ENCODE assay signal across 19 cellular contexts in the genomic region with DNA sequence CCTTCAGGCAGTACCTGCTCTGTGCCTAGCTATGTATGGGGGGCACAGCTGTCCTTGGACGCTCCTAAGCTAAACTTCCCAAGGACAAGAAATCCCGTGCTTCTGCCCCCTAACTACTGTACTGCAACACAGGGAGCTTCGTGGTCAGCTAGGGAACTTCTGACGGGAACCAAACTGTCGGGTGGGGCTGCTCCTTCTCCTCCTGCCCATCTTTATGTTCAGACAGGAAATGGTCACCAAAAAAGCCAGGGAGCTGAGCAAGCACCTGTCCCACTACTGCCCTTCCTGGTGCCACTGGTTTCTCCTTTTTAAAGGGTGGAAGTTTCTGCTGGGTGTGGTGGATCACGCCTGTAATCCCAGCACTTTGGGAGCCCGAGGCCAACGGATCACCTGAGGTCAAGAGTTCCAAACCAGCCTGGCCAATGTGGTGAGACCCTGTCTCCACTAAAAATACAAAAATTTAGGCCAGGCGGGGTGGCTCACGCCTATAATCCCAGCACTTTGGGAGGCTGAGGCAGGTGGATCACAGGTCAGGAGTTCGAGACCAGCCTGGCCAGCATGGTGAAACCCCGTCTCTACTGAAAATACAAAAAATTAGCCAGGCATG. TPM values are rescaled to one million over a fixed set of nuclear protein-coding genes. Genes with fewer than 3 reads are reported as not detected.
DNase-seq lines count a peak whose midpoint lies in the region; ATAC-seq, FAIRE-seq and TF ChIP-seq lines count a peak whose summit lies in the region.
"Had no signal": no experiment of that assay in that cellular context is flagged by ENCODE, and none has a peak within 500 bp of the region (broad histone marks: within the 10 kb centered on the region; RNA-seq: fewer than 3 reads in every experiment).

No MANE protein-coding gene starts in this region.

- 72 to 77% methylated on average over 12 of the region's 12 CpGs for WGBS in heart right ventricle, 2 donors

- H3K27ac Mint-ChIP-seq in naive thymus-derived CD4-positive, alpha-beta T cell, result peak overlapping the region; percentile 5 to 94 (median 38)
- H3K27ac Mint-ChIP-seq: activated T-cell treated with anti-CD3 and anti-CD28 coated beads, Interleukin-2, amount 50 U/mL, for 72 hours; naive B cell; stimulated activated naive CD8-positive, alpha-beta T cell treated with anti-CD3 and anti-CD28 coated beads, Interleukin-15, Interleukin-2, amounts not matched to agents 100 ng/mL and 50 ng/mL, for 24 hours had no signal

- H4K20me1 ChIP-seq in endothelial cell of umbilical vein (replicated peaks; ENCODE audit: control insufficient read depth, extremely low read depth, insufficient read depth, low read length), result no peaks in the 10 kb centered on the region

- no TSS peak for BruUV-seq in endothelial cell of umbilical vein (replicated peaks; lab: Mats Ljungman, UMichigan)

- H3K79me2 ChIP-seq in endothelial cell of umbilical vein (ENCODE audit: control insufficient read depth, insufficient read depth, low read length), result peaks cover 93% of the 10 kb centered on the region

- no peak for DNase-seq in heart right ventricle
- no peak for DNase-seq in Right ventricle myocardium superior
- no peak for DNase-seq in endothelial cell of umbilical vein (ENCODE audit: low read depth, low spot score)
- no peak for DNase-seq in naive thymus-derived CD4-positive, alpha-beta T cell
- no peak for DNase-seq in upper lobe of right lung
- DNase-seq in HuH-7.5 (ENCODE audit: low spot score), result no peak
- DNase-seq in UCSD-AML1 (lab: John Stamatoyannopoulos, UW; ENCODE audit: unreplicated experiment), result no peak
- DNase-seq: activated CD4-positive, alpha-beta T cell treated with anti-CD3 and anti-CD28 coated beads for 48 hours; activated T-cell treated with anti-CD3 and anti-CD28 coated beads, Interleukin-2, amount 50 U/mL, for 72 hours; amniotic stem cell; Calu3; naive B cell; NCI-H187 treated with DMSO at 0.1 percent for 48 hours; NCI-H526 treated with DMSO at 0.1 percent for 48 hours had no signal

- dilution Hi-C loops in endothelial cell of umbilical vein (cut with MboI; ENCODE audit: extremely low pct_ligation_motif_present, low sequenced_read_pairs), result no loop called here

- H3K4me1 ChIP-seq in heart right ventricle (peaks cover 67 to 100% (median 100%) of the 10 kb centered on the region in 9 donors), endothelial cell of umbilical vein (ENCODE audit: control insufficient read depth, extremely low read depth, insufficient read depth, low read length) (peaks cover 90% of the 10 kb centered on the region), upper lobe of right lung (peaks cover 84% of the 10 kb centered on the region)
- peaks cover 59 to 72% of the 10 kb centered on the region in 2 donors for H3K4me1 ChIP-seq in naive thymus-derived CD4-positive, alpha-beta T cell (ENCODE audit: control insufficient read depth in 2 of 2, insufficient read depth in 2 of 2, low read length in 2 of 2)

- peaks cover 0 to 11% (median 5%) of the 10 kb centered on the region in 5 donors for H3K36me3 Mint-ChIP-seq in naive thymus-derived CD4-positive, alpha-beta T cell

- H3K27ac ChIP-seq in heart right ventricle (peak overlapping the region in 9 of 10 donors; percentile 47 to 94 (median 89)), endothelial cell of umbilical vein (ENCODE audit: insufficient read depth, low read depth, low read length) (peak overlapping the region; percentile 95), upper lobe of right lung (peak overlapping the region; percentile 69)
- H3K27ac ChIP-seq in naive thymus-derived CD4-positive, alpha-beta T cell (ENCODE audit: low read depth, low read length), result no peak overlapping the region

- peak overlapping the region; percentile 47 for H3K4me2 ChIP-seq in endothelial cell of umbilical vein (ENCODE audit: insufficient read depth, low read length)

- no peaks in the 10 kb centered on the region for H3K9me1 ChIP-seq in endothelial cell of umbilical vein (replicated peaks; ENCODE audit: control insufficient read depth, extremely low read depth, insufficient read depth, low read length)

- H2AFZ ChIP-seq in endothelial cell of umbilical vein (ENCODE audit: low read depth, low read length), result no peak overlapping the region

- no peaks in the 10 kb centered on the region for H3K27me3 ChIP-seq in heart right ventricle
- no peaks in the 10 kb centered on the region for H3K27me3 ChIP-seq in endothelial cell of umbilical vein (ENCODE audit: control insufficient read depth in 2 of 2, insufficient read depth in 2 of 2, low read length in 2 of 2)
- H3K27me3 ChIP-seq in naive thymus-derived CD4-positive, alpha-beta T cell (ENCODE audit: control insufficient read depth in 2 of 2, insufficient read depth in 2 of 2, low read length in 2 of 2), result no peaks in the 10 kb centered on the region
- no peaks in the 10 kb centered on the region for H3K27me3 ChIP-seq in upper lobe of right lung

- no peaks in the 10 kb centered on the region for H3K27me3 Mint-ChIP-seq in naive thymus-derived CD4-positive, alpha-beta T cell
- H3K27me3 Mint-ChIP-seq: stimulated activated naive CD8-positive, alpha-beta T cell treated with anti-CD3 and anti-CD28 coated beads, Interleukin-15, Interleukin-2, amounts not matched to agents 100 ng/mL and 50 ng/mL, for 24 hours had no signal

- CTCF ChIA-PET in endothelial cell of umbilical vein (lab: Charles Lee), result interaction anchor here (24.5 to 33.5 kb wide), 2 partner anchors 11 to 19 kb away, joined by 906 to 1402 read pairs; partner anchors contain the start of gene PXN
- CTCF ChIA-PET in naive thymus-derived CD4-positive, alpha-beta T cell (lab: Charles Lee), result interaction anchor here (2.5 to 6.8 kb wide), 5 partner anchors 9 to 27 kb away, joined by 13 to 65 read pairs (median 26); partner anchors contain the start of gene PXN

- FAIRE-seq in endothelial cell of umbilical vein (lab: Jason Lieb, UNC), result no peak

- H3K4me1 Mint-ChIP-seq in naive thymus-derived CD4-positive, alpha-beta T cell, result peaks cover 55 to 94% (median 80%) of the 10 kb centered on the region in 7 donors

- intact Hi-C loops in heart right ventricle (cut with DNase I), result no loop called here
- intact Hi-C loops in Right ventricle myocardium superior (cut with DNase I), result no loop called here
- intact Hi-C loops in endothelial cell of umbilical vein (cut with micrococcal nuclease), result no loop called here
- intact Hi-C loops in naive thymus-derived CD4-positive, alpha-beta T cell (cut with micrococcal nuclease), result no loop called here
- intact Hi-C loops in upper lobe of right lung (cut with DNase I), result no loop called here

- H3K9me3 Mint-ChIP-seq in naive thymus-derived CD4-positive, alpha-beta T cell, result no peaks in the 10 kb centered on the region
- H3K9me3 Mint-ChIP-seq: activated T-cell treated with anti-CD3 and anti-CD28 coated beads, Interleukin-2, amount 50 U/mL, for 72 hours; stimulated activated naive CD8-positive, alpha-beta T cell treated with anti-CD3 and anti-CD28 coated beads, Interleukin-15, Interleukin-2, amounts not matched to agents 100 ng/mL and 50 ng/mL, for 24 hours; T-helper 1 cell treated with Interleukin-12 subunit alpha and Interleukin-12 subunit beta and Interleukin-4 antibody, amounts not matched to agents 30 μg/mL and 1 μg/mL, for 36 hours had no signal

- H3K9me3 ChIP-seq in heart right ventricle (no peaks in the 10 kb centered on the region), endothelial cell of umbilical vein (replicated peaks; ENCODE audit: control insufficient read depth, insufficient read depth, low read length) (no peaks in the 10 kb centered on the region), upper lobe of right lung (no peaks in the 10 kb centered on the region)
- H3K9me3 ChIP-seq in naive thymus-derived CD4-positive, alpha-beta T cell (ENCODE audit: control insufficient read depth in 2 of 3, low read length in 3 of 3), result no peaks in the 10 kb centered on the region

- TF ChIP-seq POLR2A in endothelial cell of umbilical vein (IDR thresholded peaks at IDR 0.05; ENCODE audit: low read depth, low read length), result no peak

- peak overlapping the region; percentile 61 for H3K9ac ChIP-seq in endothelial cell of umbilical vein (replicated peaks; ENCODE audit: extremely low read depth, insufficient read depth, low read length)

- no peak for ATAC-seq in heart right ventricle
- ATAC-seq in Right ventricle myocardium superior (ENCODE audit: poor library complexity), result no peak
- no peak for ATAC-seq in naive thymus-derived CD4-positive, alpha-beta T cell
- ATAC-seq in upper lobe of right lung, result no peak
- no peak for ATAC-seq in GM18870 (IDR thresholded peaks at IDR 0.05; ENCODE audit: unreplicated experiment)
- ATAC-seq: activated T-cell treated with anti-CD3 and anti-CD28 coated beads, Interleukin-2, amount 50 U/mL, for 72 hours had no signal

- peaks cover 0 to 27% (median 0%) of the 10 kb centered on the region in 9 donors for H3K36me3 ChIP-seq in heart right ventricle
- H3K36me3 ChIP-seq in endothelial cell of umbilical vein (ENCODE audit: control insufficient read depth in 2 of 2, extremely low read depth in 1 of 2, insufficient read depth in 2 of 2, low read length in 2 of 2), result no peaks in the 10 kb centered on the region
- H3K36me3 ChIP-seq in naive thymus-derived CD4-positive, alpha-beta T cell (ENCODE audit: control insufficient read depth in 2 of 3, insufficient read depth in 3 of 3, low read length in 3 of 3), result peaks cover 0 to 11% (median 0%) of the 10 kb centered on the region in 3 experiments
- no peaks in the 10 kb centered on the region for H3K36me3 ChIP-seq in upper lobe of right lung

- H3K4me3 ChIP-seq in heart right ventricle (no peak overlapping the region), endothelial cell of umbilical vein (replicated peaks in 1 of 3; ENCODE audit: insufficient read depth in 1 of 3, low read depth in 1 of 3, low read length in 3 of 3) (no peak overlapping the region), upper lobe of right lung (no peak overlapping the region)
- no peak overlapping the region for H3K4me3 ChIP-seq in naive thymus-derived CD4-positive, alpha-beta T cell (ENCODE audit: low read length)

- TF ChIP-seq CTCF in heart right ventricle (IDR thresholded peaks at IDR 0.05), result no peak
- no peak for TF ChIP-seq CTCF in endothelial cell of umbilical vein (IDR thresholded peaks at IDR 0.05; ENCODE audit: extremely low read depth in 1 of 2, insufficient read depth in 1 of 2, low read depth in 1 of 2, low read length in 2 of 2)
- TF ChIP-seq CTCF in upper lobe of right lung (IDR thresholded peaks at IDR 0.05), result no peak

- peak overlapping the region in 4 of 10 donors; percentile 23 to 72 (median 48) for H3K4me3 Mint-ChIP-seq in naive thymus-derived CD4-positive, alpha-beta T cell
- H3K4me3 Mint-ChIP-seq: activated T-cell treated with anti-CD3 and anti-CD28 coated beads, Interleukin-2, amount 50 U/mL, for 72 hours; naive B cell; stimulated activated naive CD8-positive, alpha-beta T cell treated with anti-CD3 and anti-CD28 coated beads, Interleukin-15, Interleukin-2, amounts not matched to agents 100 ng/mL and 50 ng/mL, for 24 hours; T-helper 1 cell treated with Interleukin-12 subunit alpha and Interleukin-12 subunit beta and Interleukin-4 antibody, amounts not matched to agents 30 μg/mL and 1 μg/mL, for 36 hours had no signal

- POLR2A ChIA-PET in endothelial cell of umbilical vein (lab: Charles Lee), result interaction anchor here (0.6 to 5.9 kb wide), 6 partner anchors 9 to 65 kb away, joined by 3 to 53 read pairs (median 10); partner anchors contain the start of genes RNU4-1, RNU4-2 and RPLP0
- POLR2A ChIA-PET in naive thymus-derived CD4-positive, alpha-beta T cell (lab: Charles Lee), result interaction anchor here (0.6 to 7.5 kb wide), 13 partner anchors 10 to 122 kb away, joined by 3 to 103 read pairs (median 8); partner anchors contain the start of genes PXN, RNU4-2 and RPLP0

RNA-seq across cellular contexts. Expression of gene PXN, which starts 26.6 kb away (rescaled TPM):
- total RNA-seq in heart right ventricle (10 to 100 TPM; 52.0 to 83.7 (median 63.3) TPM), Right ventricle myocardium superior (47.1 TPM), endothelial cell of umbilical vein (228 and 258 TPM in 2 replicates), upper lobe of right lung (105 TPM)
- polyA plus RNA-seq in heart right ventricle (100 to 1,000 TPM in 1 of 2 donors, 10 to 100 TPM in 1; 41.2 to 123 TPM), endothelial cell of umbilical vein (132 and 192 TPM in 2 replicates)
- 97.5 and 108 TPM in 2 replicates for polyA plus RNA-seq in endothelial cell of umbilical vein (2011; cell fraction: cytosol; rRNA removed)
- polyA plus RNA-seq in endothelial cell of umbilical vein (2011; cell fraction: nucleus; rRNA removed), result 253 and 301 TPM in 2 replicates
- polyA plus RNA-seq in endothelial cell of umbilical vein (2012), result 204 and 280 TPM in 2 replicates
- polyA minus RNA-seq in endothelial cell of umbilical vein, result 119 and 149 TPM in 2 replicates
- 23.4 TPM for polyA minus RNA-seq in endothelial cell of umbilical vein (2011; cell fraction: cytosol; rRNA and poly(A)+ RNA removed)
- 96.7 and 110 TPM in 2 replicates for polyA minus RNA-seq in endothelial cell of umbilical vein (2011; cell fraction: nucleus; rRNA and poly(A)+ RNA removed)
- 100 to 1,000 TPM; 103 to 202 (median 158) TPM for total RNA-seq in naive thymus-derived CD4-positive, alpha-beta T cell
- polyA plus RNA-seq in naive thymus-derived CD4-positive, alpha-beta T cell, result 100 to 1,000 TPM in 1 of 2 donors, 10 to 100 TPM in 1; 84.3 to 114 TPM

RNA-seq across cellular contexts. Expression of gene RPLP0, which starts 38.0 kb away (rescaled TPM):
- 1,000 to 10,000 TPM in 1 of 10 donors, 100 to 1,000 TPM in 9; 578 to 1,255 (median 694) TPM for total RNA-seq in heart right ventricle
- 1,000 to 10,000 TPM in 1 of 2 donors, 100 to 1,000 TPM in 1; 852 to 3,129 TPM for polyA plus RNA-seq in heart right ventricle
- 693 TPM for total RNA-seq in Right ventricle myocardium superior
- 2,020 and 2,099 TPM in 2 replicates for total RNA-seq in endothelial cell of umbilical vein
- 7,015 and 7,522 TPM in 2 replicates for polyA plus RNA-seq in endothelial cell of umbilical vein
- 8,040 and 8,266 TPM in 2 replicates for polyA plus RNA-seq in endothelial cell of umbilical vein (2011; cell fraction: cytosol; rRNA removed)
- polyA plus RNA-seq in endothelial cell of umbilical vein (2011; cell fraction: nucleus; rRNA removed), result 2,768 and 3,060 TPM in 2 replicates
- 2,884 and 3,284 TPM in 2 replicates for polyA plus RNA-seq in endothelial cell of umbilical vein (2012)
- 3,611 and 3,830 TPM in 2 replicates for polyA minus RNA-seq in endothelial cell of umbilical vein
- polyA minus RNA-seq in endothelial cell of umbilical vein (2011; cell fraction: cytosol; rRNA and poly(A)+ RNA removed), result 2,139 TPM
- polyA minus RNA-seq in endothelial cell of umbilical vein (2011; cell fraction: nucleus; rRNA and poly(A)+ RNA removed), result 516 and 595 TPM in 2 replicates
- 1,000 to 10,000 TPM; 1,375 to 2,107 (median 1,573) TPM for total RNA-seq in naive thymus-derived CD4-positive, alpha-beta T cell
- 1,000 to 10,000 TPM; 1,871 to 2,384 TPM for polyA plus RNA-seq in naive thymus-derived CD4-positive, alpha-beta T cell
- total RNA-seq in upper lobe of right lung, result 1,192 TPM

RNA-seq across cellular contexts. Expression of gene GCN1, which starts 44.4 kb away (rescaled TPM):
- total RNA-seq in heart right ventricle (10 to 100 TPM; 30.4 to 41.3 (median 35.0) TPM), Right ventricle myocardium superior (30.5 TPM), endothelial cell of umbilical vein (79.1 and 101 TPM in 2 replicates), upper lobe of right lung (77.2 TPM)
- polyA plus RNA-seq in heart right ventricle (10 to 100 TPM in 1 of 2 donors, 1 to 10 TPM in 1; 9.7 to 17.2 TPM), endothelial cell of umbilical vein (30.1 and 38.3 TPM in 2 replicates)
- 27.7 and 31.9 TPM in 2 replicates for polyA plus RNA-seq in endothelial cell of umbilical vein (2011; cell fraction: cytosol; rRNA removed)
- 308 and 543 TPM in 2 replicates for polyA plus RNA-seq in endothelial cell of umbilical vein (2011; cell fraction: nucleus; rRNA removed)
- polyA plus RNA-seq in endothelial cell of umbilical vein (2012), result 52.5 and 53.9 TPM in 2 replicates
- polyA minus RNA-seq in endothelial cell of umbilical vein, result 134 and 148 TPM in 2 replicates
- polyA minus RNA-seq in endothelial cell of umbilical vein (2011; cell fraction: cytosol; rRNA and poly(A)+ RNA removed), result 86.0 TPM
- 132 and 142 TPM in 2 replicates for polyA minus RNA-seq in endothelial cell of umbilical vein (2011; cell fraction: nucleus; rRNA and poly(A)+ RNA removed)
- 100 to 1,000 TPM in 4 of 5 experiments, 10 to 100 TPM in 1; 90.6 to 142 (median 132) TPM for total RNA-seq in naive thymus-derived CD4-positive, alpha-beta T cell
- 10 to 100 TPM; 20.3 to 36.4 TPM for polyA plus RNA-seq in naive thymus-derived CD4-positive, alpha-beta T cell

RNA-seq across cellular contexts. Expression of gene RNU4-2, which starts 52.8 kb away (rescaled TPM):
- total RNA-seq in heart right ventricle (over 10,000 TPM in 7 of 10 donors, 1,000 to 10,000 TPM in 3; 5,348 to 18,425 (median 10,263) TPM), Right ventricle myocardium superior (41,112 TPM), endothelial cell of umbilical vein (2,424 and 7,220 TPM in 2 replicates), upper lobe of right lung (14,226 TPM)
- polyA plus RNA-seq in heart right ventricle (not detected), endothelial cell of umbilical vein (under 0.01 TPM in 2 replicates)
- under 0.01 TPM in 2 replicates for polyA plus RNA-seq in endothelial cell of umbilical vein (2011; cell fraction: cytosol; rRNA removed)
- under 0.01 TPM in 2 replicates for polyA plus RNA-seq in endothelial cell of umbilical vein (2011; cell fraction: nucleus; rRNA removed)
- polyA plus RNA-seq in endothelial cell of umbilical vein (2012), result 82.7 and 305 TPM in 2 replicates
- under 0.01 TPM in 2 replicates for polyA minus RNA-seq in endothelial cell of umbilical vein
- polyA minus RNA-seq in endothelial cell of umbilical vein (2011; cell fraction: cytosol; rRNA and poly(A)+ RNA removed), result 34,060 TPM
- under 0.01 TPM in 2 replicates for polyA minus RNA-seq in endothelial cell of umbilical vein (2011; cell fraction: nucleus; rRNA and poly(A)+ RNA removed)
- over 10,000 TPM in 2 of 5 experiments, 1,000 to 10,000 TPM in 3; 3,296 to 19,276 (median 7,985) TPM for total RNA-seq in naive thymus-derived CD4-positive, alpha-beta T cell
- not detected for polyA plus RNA-seq in naive thymus-derived CD4-positive, alpha-beta T cell
- total RNA-seq: LHCN-M2 had no signal

RNA-seq across cellular contexts. Expression of gene RNU4-1, which starts 54.1 kb away (rescaled TPM):
- total RNA-seq in heart right ventricle (1,000 to 10,000 TPM in 6 of 10 donors, 100 to 1,000 TPM in 4; 426 to 3,423 (median 1,870) TPM), Right ventricle myocardium superior (3,793 TPM), endothelial cell of umbilical vein (2,141 and 7,155 TPM in 2 replicates), upper lobe of right lung (2,477 TPM)
- polyA plus RNA-seq in heart right ventricle (not detected), endothelial cell of umbilical vein (under 0.01 TPM in 2 replicates)
- under 0.01 TPM in 1 of 2 replicates, not detected in the other for polyA plus RNA-seq in endothelial cell of umbilical vein (2011; cell fraction: cytosol; rRNA removed)
- under 0.01 TPM in 2 replicates for polyA plus RNA-seq in endothelial cell of umbilical vein (2011; cell fraction: nucleus; rRNA removed)
- 82.7 and 366 TPM in 2 replicates for polyA plus RNA-seq in endothelial cell of umbilical vein (2012)
- polyA minus RNA-seq in endothelial cell of umbilical vein, result under 0.01 TPM in 2 replicates
- polyA minus RNA-seq in endothelial cell of umbilical vein (2011; cell fraction: cytosol; rRNA and poly(A)+ RNA removed), result 35,848 TPM
- under 0.01 TPM in 2 replicates for polyA minus RNA-seq in endothelial cell of umbilical vein (2011; cell fraction: nucleus; rRNA and poly(A)+ RNA removed)
- 1,000 to 10,000 TPM in 3 of 5 experiments, 100 to 1,000 TPM in 2; 319 to 3,107 (median 1,510) TPM for total RNA-seq in naive thymus-derived CD4-positive, alpha-beta T cell
- polyA plus RNA-seq in naive thymus-derived CD4-positive, alpha-beta T cell, result not detected
- total RNA-seq: LHCN-M2 had no signal
- polyA plus RNA-seq: AG04450 had no signal
